8 cellular contexts compared by ENCODE assay signal in genomic region chr15:45200001-45200798, GRCh38. TPM values are rescaled to one million over a fixed set of nuclear protein-coding genes. Genes with fewer than 3 reads are reported as not detected.
DNase-seq lines count a peak whose midpoint lies in the region; ATAC-seq and TF ChIP-seq lines count a peak whose summit lies in the region.

No MANE protein-coding gene starts in this region.

- peak overlapping the region; percentile 92 for H3K27ac ChIP-seq in AG04450 (ENCODE audit: low read depth, low read length)
- peak overlapping the region; percentile 98 for H3K27ac ChIP-seq in layer of hippocampus (ENCODE audit: low read depth, low read length)

- H3K27me3 ChIP-seq in AG04450 (ENCODE audit: control insufficient read depth, insufficient read depth, low read length) (no peaks in the 10 kb centered on the region), layer of hippocampus (ENCODE audit: control insufficient read depth, insufficient read depth, low read length) (no peaks in the 10 kb centered on the region)

- H3K9me3 ChIP-seq in AG04450 (ENCODE audit: control insufficient read depth, insufficient read depth, low read length), result no peaks in the 10 kb centered on the region

- CTCF ChIA-PET in AG04450 (lab: Charles Lee), result interaction anchor here (0.6 to 7.9 kb wide), 9 partner anchors 8 to 443 kb away, joined by 3 to 70 read pairs (median 9); partner anchors contain the start of gene SHF

- ATAC-seq in GM18907 (IDR thresholded peaks at IDR 0.05; ENCODE audit: unreplicated experiment), result peak; percentile 52
- ATAC-seq in HG03139 (IDR thresholded peaks at IDR 0.05; ENCODE audit: unreplicated experiment), result peak; percentile 38

- POLR2A ChIA-PET in AG04450 (lab: Yijun Ruan, JAX), result interaction anchor here (0.6 to 1.3 kb wide), 5 partner anchors 13 to 202 kb away, joined by 3 to 4 read pairs (median 3); partner anchors contain the start of gene SHF

- TF ChIP-seq CTCF in AG04450 (IDR thresholded peaks at IDR 0.05; ENCODE audit: low read depth, low read length), result no peak

- DNase-seq in AG04450 (ENCODE audit: low read depth, low spot score) (peak; percentile 89), NCI-H345 (lab: John Stamatoyannopoulos, UW) (peak; percentile 87), cerebellar nuclear complex (lab: John Stamatoyannopoulos, UW) (peak; percentile 91 to 92)
- DNase-seq in activated CD4-positive, CD25-positive, alpha-beta regulatory T cell (lab: John Stamatoyannopoulos, UW), result peak; percentile 89 to 96 (median 92)
- DNase-seq in stimulated activated CD4-positive, alpha-beta T cell treated with anti-CD3 and anti-CD28 coated beads, Interleukin-1b, Interleukin-23, amount 100 ng/mL, for 24 hours (ENCODE audit: low read depth in 4 of 4, low spot score in 1 of 4), result peak; percentile 90 to 99 (median 96)

- peak overlapping the region; percentile 94 for H3K4me3 ChIP-seq in AG04450 (ENCODE audit: low read depth, low read length)

RNA-seq across cellular contexts. Expression of gene SHF, which starts 12.4 kb away (rescaled TPM):
- 4.1 and 4.7 TPM in 2 replicates for polyA plus RNA-seq in AG04450 (2011; rRNA removed)
- 7.0 and 11.5 TPM in 2 replicates for polyA minus RNA-seq in AG04450 (2011; rRNA and poly(A)+ RNA removed)

RNA-seq across cellular contexts. Expression of gene SLC28A2, which starts 51.8 kb away (rescaled TPM):
- not detected in 2 replicates for polyA plus RNA-seq in AG04450 (2011; rRNA removed)
- polyA minus RNA-seq in AG04450 (2011; rRNA and poly(A)+ RNA removed), result not detected in 2 replicates

Comparison
In these comparisons a context has a peak if more than half of its experiments do, and no peak if none do; other contexts are left out.
1. Peak in every context shown above with its lines: DNase-seq, ATAC-seq, H3K4me3 ChIP-seq and H3K27ac ChIP-seq.